Comparison of ENCODE assay signal across 1 cellular context in the genomic region with DNA sequence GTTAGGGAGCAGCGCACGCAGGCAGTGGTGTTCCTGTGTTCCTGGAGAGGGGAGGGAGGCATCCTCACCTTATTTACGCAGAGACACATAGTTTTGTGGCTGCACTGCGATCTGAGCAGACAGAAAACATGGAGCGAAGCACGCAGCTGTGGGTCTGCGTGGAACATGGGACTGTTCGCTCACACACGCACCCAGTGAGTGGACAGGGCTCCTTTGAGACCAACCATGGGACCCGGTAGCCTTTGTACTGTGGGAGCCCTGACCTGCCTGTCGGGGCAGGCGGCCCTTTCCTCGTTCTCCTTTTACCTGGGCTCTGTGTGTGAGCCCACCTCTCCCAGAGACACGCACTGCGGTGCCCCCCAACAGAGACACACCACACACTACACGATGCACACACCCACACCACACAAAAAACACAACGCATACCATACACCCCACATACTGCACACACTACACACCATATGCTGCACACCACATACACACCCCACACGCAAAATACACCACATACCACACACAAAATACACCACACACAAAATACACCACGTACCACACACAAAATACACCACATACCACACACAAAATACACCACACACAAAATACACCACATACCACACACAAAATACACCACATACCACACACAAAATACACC.
TF ChIP-seq lines count a peak whose summit lies in the region.

No MANE protein-coding gene starts in this region.

TF ChIP-seq in WTC11, 78 proteins besides CTCF, POLR2A, EP300 and RAD21:
- TF ChIP-seq, protein P1, sequence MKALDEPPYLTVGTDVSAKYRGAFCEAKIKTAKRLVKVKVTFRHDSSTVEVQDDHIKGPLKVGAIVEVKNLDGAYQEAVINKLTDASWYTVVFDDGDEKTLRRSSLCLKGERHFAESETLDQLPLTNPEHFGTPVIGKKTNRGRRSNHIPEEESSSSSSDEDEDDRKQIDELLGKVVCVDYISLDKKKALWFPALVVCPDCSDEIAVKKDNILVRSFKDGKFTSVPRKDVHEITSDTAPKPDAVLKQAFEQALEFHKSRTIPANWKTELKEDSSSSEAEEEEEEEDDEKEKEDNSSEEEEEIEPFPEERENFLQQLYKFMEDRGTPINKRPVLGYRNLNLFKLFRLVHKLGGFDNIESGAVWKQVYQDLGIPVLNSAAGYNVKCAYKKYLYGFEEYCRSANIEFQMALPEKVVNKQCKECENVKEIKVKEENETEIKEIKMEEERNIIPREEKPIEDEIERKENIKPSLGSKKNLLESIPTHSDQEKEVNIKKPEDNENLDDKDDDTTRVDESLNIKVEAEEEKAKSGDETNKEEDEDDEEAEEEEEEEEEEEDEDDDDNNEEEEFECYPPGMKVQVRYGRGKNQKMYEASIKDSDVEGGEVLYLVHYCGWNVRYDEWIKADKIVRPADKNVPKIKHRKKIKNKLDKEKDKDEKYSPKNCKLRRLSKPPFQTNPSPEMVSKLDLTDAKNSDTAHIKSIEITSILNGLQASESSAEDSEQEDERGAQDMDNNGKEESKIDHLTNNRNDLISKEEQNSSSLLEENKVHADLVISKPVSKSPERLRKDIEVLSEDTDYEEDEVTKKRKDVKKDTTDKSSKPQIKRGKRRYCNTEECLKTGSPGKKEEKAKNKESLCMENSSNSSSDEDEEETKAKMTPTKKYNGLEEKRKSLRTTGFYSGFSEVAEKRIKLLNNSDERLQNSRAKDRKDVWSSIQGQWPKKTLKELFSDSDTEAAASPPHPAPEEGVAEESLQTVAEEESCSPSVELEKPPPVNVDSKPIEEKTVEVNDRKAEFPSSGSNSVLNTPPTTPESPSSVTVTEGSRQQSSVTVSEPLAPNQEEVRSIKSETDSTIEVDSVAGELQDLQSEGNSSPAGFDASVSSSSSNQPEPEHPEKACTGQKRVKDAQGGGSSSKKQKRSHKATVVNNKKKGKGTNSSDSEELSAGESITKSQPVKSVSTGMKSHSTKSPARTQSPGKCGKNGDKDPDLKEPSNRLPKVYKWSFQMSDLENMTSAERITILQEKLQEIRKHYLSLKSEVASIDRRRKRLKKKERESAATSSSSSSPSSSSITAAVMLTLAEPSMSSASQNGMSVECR (CRISPR knock-in tag; IDR thresholded peaks at IDR 0.05; ENCODE audit: borderline replicate concordance), result no peak
- TF ChIP-seq TP53 (CRISPR knock-in tag; IDR thresholded peaks at IDR 0.05) (no peak), ZNF671 (CRISPR knock-in tag; IDR thresholded peaks at IDR 0.05) (no peak)
- TF ChIP-seq, protein P2, sequence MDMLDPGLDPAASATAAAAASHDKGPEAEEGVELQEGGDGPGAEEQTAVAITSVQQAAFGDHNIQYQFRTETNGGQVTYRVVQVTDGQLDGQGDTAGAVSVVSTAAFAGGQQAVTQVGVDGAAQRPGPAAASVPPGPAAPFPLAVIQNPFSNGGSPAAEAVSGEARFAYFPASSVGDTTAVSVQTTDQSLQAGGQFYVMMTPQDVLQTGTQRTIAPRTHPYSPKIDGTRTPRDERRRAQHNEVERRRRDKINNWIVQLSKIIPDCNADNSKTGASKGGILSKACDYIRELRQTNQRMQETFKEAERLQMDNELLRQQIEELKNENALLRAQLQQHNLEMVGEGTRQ (CRISPR knock-in tag; IDR thresholded peaks at IDR 0.05), result no peak
- TF ChIP-seq, protein P3, sequence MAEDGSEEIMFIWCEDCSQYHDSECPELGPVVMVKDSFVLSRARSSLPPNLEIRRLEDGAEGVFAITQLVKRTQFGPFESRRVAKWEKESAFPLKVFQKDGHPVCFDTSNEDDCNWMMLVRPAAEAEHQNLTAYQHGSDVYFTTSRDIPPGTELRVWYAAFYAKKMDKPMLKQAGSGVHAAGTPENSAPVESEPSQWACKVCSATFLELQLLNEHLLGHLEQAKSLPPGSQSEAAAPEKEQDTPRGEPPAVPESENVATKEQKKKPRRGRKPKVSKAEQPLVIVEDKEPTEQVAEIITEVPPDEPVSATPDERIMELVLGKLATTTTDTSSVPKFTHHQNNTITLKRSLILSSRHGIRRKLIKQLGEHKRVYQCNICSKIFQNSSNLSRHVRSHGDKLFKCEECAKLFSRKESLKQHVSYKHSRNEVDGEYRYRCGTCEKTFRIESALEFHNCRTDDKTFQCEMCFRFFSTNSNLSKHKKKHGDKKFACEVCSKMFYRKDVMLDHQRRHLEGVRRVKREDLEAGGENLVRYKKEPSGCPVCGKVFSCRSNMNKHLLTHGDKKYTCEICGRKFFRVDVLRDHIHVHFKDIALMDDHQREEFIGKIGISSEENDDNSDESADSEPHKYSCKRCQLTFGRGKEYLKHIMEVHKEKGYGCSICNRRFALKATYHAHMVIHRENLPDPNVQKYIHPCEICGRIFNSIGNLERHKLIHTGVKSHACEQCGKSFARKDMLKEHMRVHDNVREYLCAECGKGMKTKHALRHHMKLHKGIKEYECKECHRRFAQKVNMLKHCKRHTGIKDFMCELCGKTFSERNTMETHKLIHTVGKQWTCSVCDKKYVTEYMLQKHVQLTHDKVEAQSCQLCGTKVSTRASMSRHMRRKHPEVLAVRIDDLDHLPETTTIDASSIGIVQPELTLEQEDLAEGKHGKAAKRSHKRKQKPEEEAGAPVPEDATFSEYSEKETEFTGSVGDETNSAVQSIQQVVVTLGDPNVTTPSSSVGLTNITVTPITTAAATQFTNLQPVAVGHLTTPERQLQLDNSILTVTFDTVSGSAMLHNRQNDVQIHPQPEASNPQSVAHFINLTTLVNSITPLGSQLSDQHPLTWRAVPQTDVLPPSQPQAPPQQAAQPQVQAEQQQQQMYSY (CRISPR knock-in tag; IDR thresholded peaks at IDR 0.05), result peak; percentile 44
